ENCODE assay signal across 15 cellular contexts in genomic region chr2:134139615-134140014, GRCh38.
DNase-seq lines count a peak whose midpoint lies in the region; ATAC-seq and TF ChIP-seq lines count a peak whose summit lies in the region.
"Had no signal": no experiment of that assay in that cellular context is flagged by ENCODE, and none has a peak within 500 bp of the region (broad histone marks: within the 10 kb centered on the region; RNA-seq: fewer than 3 reads in every experiment).

No MANE protein-coding gene starts in this region.

- CTCF ChIA-PET in naive thymus-derived CD4-positive, alpha-beta T cell (lab: Charles Lee), result no interaction called here
- CTCF ChIA-PET in HEK293T (lab: Yijun Ruan, JAX), result no interaction called here

- peaks cover 33 to 98% (median 96%) of the 10 kb centered on the region in 11 experiments for H4K20me1 ChIP-seq in BLaER1 treated with 17β-estradiol and CSF1 and Interleukin-3, amounts not matched to agents 10 nM and 100 nM

- ATAC-seq in esophagus mucosa (peak; percentile 17), mucosa of descending colon (peak; percentile 71), HG02610 (IDR thresholded peaks at IDR 0.05; ENCODE audit: unreplicated experiment) (no peak), HG03469 (IDR thresholded peaks at IDR 0.05; ENCODE audit: unreplicated experiment) (no peak)
- ATAC-seq in naive thymus-derived CD4-positive, alpha-beta T cell, result no peak
- ATAC-seq: activated naive CD4-positive, alpha-beta T cell treated with anti-CD3 and anti-CD28 coated beads, Interleukin-2, amount 50 U/mL, for 72 hours had no signal

- POLR2A ChIA-PET in naive thymus-derived CD4-positive, alpha-beta T cell (lab: Charles Lee), result interaction anchor here (1.0 kb wide), 1 partner anchor 24 kb away, joined by 3 read pairs; no protein-coding TSS in a partner anchor
- POLR2A ChIA-PET in HEK293T (lab: Yijun Ruan, JAX), result no interaction called here

- no peaks in the 10 kb centered on the region for H3K9me3 ChIP-seq in BLaER1 treated with 17β-estradiol and CSF1 and Interleukin-3, amounts not matched to agents 10 nM and 100 nM (replicated peaks in 1 of 11)
- H3K9me3 ChIP-seq in mucosa of descending colon, result no peaks in the 10 kb centered on the region
- no peaks in the 10 kb centered on the region for H3K9me3 ChIP-seq in naive thymus-derived CD4-positive, alpha-beta T cell (ENCODE audit: control insufficient read depth in 2 of 3, low read length in 3 of 3)
- H3K9me3 ChIP-seq: SJSA1 had no signal

- no peaks in the 10 kb centered on the region for H3K27me3 Mint-ChIP-seq in naive thymus-derived CD4-positive, alpha-beta T cell

- DNase-seq in LNCaP clone FGC (ENCODE audit: low read depth) (peak; percentile 41), mucosa of descending colon (peak in 2 of 3 donors; percentile 59 to 73), HEK293T (ENCODE audit: extremely low spot score) (no peak)
- DNase-seq in naive thymus-derived CD4-positive, alpha-beta T cell, result no peak
- DNase-seq: activated CD4-positive, alpha-beta T cell treated with anti-CD3 and anti-CD28 coated beads for 4 hours; DND-41; foreskin melanocyte; Kasumi-1; NCI-H1417 treated with DMSO at 0.1 percent for 48 hours had no signal

- intact Hi-C loops in mucosa of descending colon (cut with DNase I, micrococcal nuclease), result no loop called here
- intact Hi-C loops in naive thymus-derived CD4-positive, alpha-beta T cell (cut with micrococcal nuclease), result no loop called here

- H3K27ac ChIP-seq in BLaER1 treated with 17β-estradiol and CSF1 and Interleukin-3, amounts not matched to agents 10 nM and 100 nM, result peak overlapping the region in 2 of 11 experiments; percentile 1 to 7; a peak in 2 of 22 replicates
- H3K27ac ChIP-seq in naive thymus-derived CD4-positive, alpha-beta T cell (ENCODE audit: low read depth, low read length), result no peak overlapping the region
- H3K27ac ChIP-seq: SJSA1 had no signal

- H3K4me3 ChIP-seq in BLaER1 treated with 17β-estradiol and CSF1 and Interleukin-3, amounts not matched to agents 10 nM and 100 nM, result no peak overlapping the region
- H3K4me3 ChIP-seq in LNCaP clone FGC (ENCODE audit: low read depth, low read length), result no peak overlapping the region
- no peak overlapping the region for H3K4me3 ChIP-seq in mucosa of descending colon
- H3K4me3 ChIP-seq in naive thymus-derived CD4-positive, alpha-beta T cell (ENCODE audit: low read length), result no peak overlapping the region
- H3K4me3 ChIP-seq: SJSA1 had no signal

- no peaks in the 10 kb centered on the region for H3K27me3 ChIP-seq in BLaER1 treated with 17β-estradiol and CSF1 and Interleukin-3, amounts not matched to agents 10 nM and 100 nM
- no peaks in the 10 kb centered on the region for H3K27me3 ChIP-seq in naive thymus-derived CD4-positive, alpha-beta T cell (ENCODE audit: control insufficient read depth in 2 of 2, insufficient read depth in 2 of 2, low read length in 2 of 2)
- H3K27me3 ChIP-seq: SJSA1 had no signal

- H3K4me1 Mint-ChIP-seq in naive thymus-derived CD4-positive, alpha-beta T cell, result peaks cover 47 to 96% (median 92%) of the 10 kb centered on the region in 7 donors

- no peaks in the 10 kb centered on the region for H3K9me3 Mint-ChIP-seq in naive thymus-derived CD4-positive, alpha-beta T cell
- H3K9me3 Mint-ChIP-seq: activated naive CD4-positive, alpha-beta T cell treated with anti-CD3 and anti-CD28 coated beads, Interleukin-2, amount 50 U/mL, for 72 hours had no signal

- no peak overlapping the region for H3K9ac ChIP-seq in BLaER1 treated with 17β-estradiol and CSF1 and Interleukin-3, amounts not matched to agents 10 nM and 100 nM

- peak overlapping the region in 8 of 11 experiments; percentile 2 to 85 (median 26); a peak in 9 of 22 replicates for H3K4me2 ChIP-seq in BLaER1 treated with 17β-estradiol and CSF1 and Interleukin-3, amounts not matched to agents 10 nM and 100 nM

- peaks cover 16 to 65% (median 40%) of the 10 kb centered on the region in 11 experiments; a peak in 20 of 22 replicates for H3K36me3 ChIP-seq in BLaER1 treated with 17β-estradiol and CSF1 and Interleukin-3, amounts not matched to agents 10 nM and 100 nM
- no peaks in the 10 kb centered on the region for H3K36me3 ChIP-seq in mucosa of descending colon (ENCODE audit: low read depth)
- no peaks in the 10 kb centered on the region for H3K36me3 ChIP-seq in naive thymus-derived CD4-positive, alpha-beta T cell (ENCODE audit: control insufficient read depth in 2 of 3, insufficient read depth in 3 of 3, low read length in 3 of 3)
- H3K36me3 ChIP-seq: SJSA1 had no signal

- no peak for TF ChIP-seq CTCF in LNCaP clone FGC (IDR thresholded peaks at IDR 0.05; ENCODE audit: control insufficient read depth, extremely low read depth, insufficient read depth)
- no peak for TF ChIP-seq CTCF in mucosa of descending colon (IDR thresholded peaks at IDR 0.05)

- peaks cover 64 to 93% (median 76%) of the 10 kb centered on the region in 10 experiments for H3K4me1 ChIP-seq in BLaER1 treated with 17β-estradiol and CSF1 and Interleukin-3, amounts not matched to agents 10 nM and 100 nM
- H3K4me1 ChIP-seq in mucosa of descending colon (ENCODE audit: low read depth), result peaks cover 53% of the 10 kb centered on the region
- peaks cover 18 to 27% of the 10 kb centered on the region in 2 donors for H3K4me1 ChIP-seq in naive thymus-derived CD4-positive, alpha-beta T cell (ENCODE audit: control insufficient read depth in 2 of 2, insufficient read depth in 2 of 2, low read length in 2 of 2)

- no peak overlapping the region for H3K4me3 Mint-ChIP-seq in naive thymus-derived CD4-positive, alpha-beta T cell

- peak overlapping the region in 4 of 9 donors; percentile 21 to 67 (median 41) for H3K27ac Mint-ChIP-seq in naive thymus-derived CD4-positive, alpha-beta T cell
- H3K27ac Mint-ChIP-seq: activated naive CD4-positive, alpha-beta T cell treated with anti-CD3 and anti-CD28 coated beads, Interleukin-2, amount 50 U/mL, for 72 hours had no signal

- H3K36me3 Mint-ChIP-seq in naive thymus-derived CD4-positive, alpha-beta T cell, result peaks cover 0 to 26% (median 8%) of the 10 kb centered on the region in 5 donors

TF ChIP-seq in HEK293T, 16 proteins besides CTCF, POLR2A, EP300 and RAD21:
- TF ChIP-seq PKNOX1 (IDR thresholded peaks at IDR 0.05) (no peak), FOXM1 (IDR thresholded peaks at IDR 0.05; ENCODE audit: borderline replicate concordance) (no peak), NFRKB (IDR thresholded peaks at IDR 0.05) (no peak), FOXK2 (IDR thresholded peaks at IDR 0.05) (no peak)

Comparison
In these comparisons a context has a peak if more than half of its experiments do, and no peak if none do; other contexts are left out.
1. DNase-seq: peak in LNCaP clone FGC (single experiment) and mucosa of descending colon (2 of 3); none in naive thymus-derived CD4-positive, alpha-beta T cell (0 of 9) and HEK293T (single experiment).
2. ATAC-seq: peak in esophagus mucosa (single experiment) and mucosa of descending colon (single experiment); none in naive thymus-derived CD4-positive, alpha-beta T cell (single experiment), HG02610 (single experiment) and HG03469 (single experiment).